1 cellular context compared by ENCODE assay signal in genomic region chr19:18368504-18369222, GRCh38.
TF ChIP-seq lines count a peak whose summit lies in the region.

No MANE protein-coding gene starts in this region.

TF ChIP-seq in HepG2, 621 proteins besides CTCF, POLR2A, EP300 and RAD21 (continued from another document):
- TF ChIP-seq FOXP4 (CRISPR knock-in tag; IDR thresholded peaks at IDR 0.05) (peak; percentile 43), NR2F6 (IDR thresholded peaks at IDR 0.05) (peak; percentile 82), NR2F6 (CRISPR knock-in tag; IDR thresholded peaks at IDR 0.05) (peak; percentile 82), SKI (IDR thresholded peaks at IDR 0.05; ENCODE audit: partially characterized antibody) (peak; percentile 86), AGO2 (optimal IDR thresholded peaks at IDR 0.05; ENCODE audit: low read depth, low read length) (peak; percentile 60), FOXP1 (IDR thresholded peaks at IDR 0.05) (no peak), FOXP1 (CRISPR knock-in tag; IDR thresholded peaks at IDR 0.05) (peak; percentile 6; the same call in 1 of the 2 replicates), ZNF329 (CRISPR knock-in tag; IDR thresholded peaks at IDR 0.05; ENCODE audit: low read depth) (no peak), ZBTB42 (CRISPR knock-in tag; IDR thresholded peaks at IDR 0.05) (no peak), ZNF143 (CRISPR knock-in tag; IDR thresholded peaks at IDR 0.05) (no peak), ZNF652 (CRISPR knock-in tag; IDR thresholded peaks at IDR 0.05; ENCODE audit: borderline replicate concordance, low read depth) (no peak)
